Comparison of ENCODE assay signal across 1 cellular context in genomic region chr6:131758920-131759319, GRCh38.
TF ChIP-seq lines count a peak whose summit lies in the region.

No MANE protein-coding gene starts in this region.

TF ChIP-seq in SK-N-SH, 30 proteins besides CTCF, POLR2A, EP300 and RAD21 (continued from another document):
- TF ChIP-seq POLR2AphosphoS5 (IDR thresholded peaks at IDR 0.05; ENCODE audit: low read depth, low read length): no peak
